Comparison of ENCODE assay signal across 1 cellular context in genomic region chr4:73917081-73917501, GRCh38.
TF ChIP-seq lines count a peak whose summit lies in the region.

No MANE protein-coding gene starts in this region.

TF ChIP-seq in A549, 52 proteins besides CTCF, POLR2A, EP300 and RAD21 (continued from another document):
- TF ChIP-seq PHF8 (IDR thresholded peaks at IDR 0.05; ENCODE audit: borderline replicate concordance, low read depth) (no peak), FOSB (CRISPR knock-in tag; IDR thresholded peaks at IDR 0.05) (no peak), HEYL (CRISPR knock-in tag; IDR thresholded peaks at IDR 0.05) (no peak), REST (IDR thresholded peaks at IDR 0.05) (no peak), MAFK (IDR thresholded peaks at IDR 0.05; ENCODE audit: partially characterized antibody) (no peak), SREBF2 (IDR thresholded peaks at IDR 0.05) (no peak), HOXB13 (CRISPR knock-in tag; IDR thresholded peaks at IDR 0.05; ENCODE audit: low read depth) (no peak), E2F6 (IDR thresholded peaks at IDR 0.05; ENCODE audit: borderline replicate concordance, low read depth) (no peak)
